21 cellular contexts compared by ENCODE assay signal in genomic region chr1:160414836-160415235, GRCh38. TPM values are rescaled to one million over a fixed set of nuclear protein-coding genes. Genes with fewer than 3 reads are reported as not detected.
DNase-seq lines count a peak whose midpoint lies in the region; ATAC-seq, FAIRE-seq and TF ChIP-seq lines count a peak whose summit lies in the region.
"Had no signal": no experiment of that assay in that cellular context is flagged by ENCODE, and none has a peak within 500 bp of the region (broad histone marks: within the 10 kb centered on the region; RNA-seq: fewer than 3 reads in every experiment).

No MANE protein-coding gene starts in this region.

- H3K9me1 ChIP-seq in keratinocyte (ENCODE audit: control insufficient read depth, extremely low read depth, insufficient read depth, low read length): peaks cover 3% of the 10 kb centered on the region

- H3K4me2 ChIP-seq in mammary epithelial cell (ENCODE audit: insufficient read depth, low read depth, low read length) (peak overlapping the region; percentile 66), keratinocyte (ENCODE audit: control insufficient read depth, extremely low read depth, insufficient read depth, low read depth, low read length) (peak overlapping the region; percentile 79)
- H3K4me2 ChIP-seq: A549, KMS-11 had no signal

- in situ Hi-C loops in mammary epithelial cell (cut with MboI; ENCODE audit: low sequenced_read_pairs in 2 of 2): loop anchor here (5.0 to 25.0 kb wide), 2 partner anchors 58 to 328 kb away; partner anchors contain the start of genes IGSF8 (in 1 of the 2) and KCNJ9 (in 1 of the 2)

- CTCF ChIA-PET in mammary epithelial cell (lab: Charles Lee; ENCODE audit: low non-redundant PET): no interaction called here
- CTCF ChIA-PET in CD8-positive, alpha-beta T cell (lab: Charles Lee): no interaction called here

- H3K4me3 ChIP-seq in cardiac muscle cell (no peak overlapping the region), mammary epithelial cell (replicated peaks in 1 of 3; ENCODE audit: insufficient read depth in 1 of 3, low read depth in 2 of 3, low read length in 3 of 3) (no peak overlapping the region), keratinocyte (ENCODE audit: control insufficient read depth in 2 of 3, extremely low read depth in 1 of 3, insufficient read depth in 2 of 3, low read depth in 1 of 3, low read length in 3 of 3) (peak overlapping the region in 1 of 3 experiments; percentile 25)
- H3K4me3 ChIP-seq in CD8-positive, alpha-beta T cell (ENCODE audit: low read depth, low read length): no peak overlapping the region
- H3K4me3 ChIP-seq: A549, Peyer's patch, SK-N-MC had no signal

- no TSS peak for BruUV-seq in mammary epithelial cell (replicated peaks; lab: Mats Ljungman, UMichigan)

- H3K27ac ChIP-seq in cardiac muscle cell (peak overlapping the region; percentile 51), mammary epithelial cell (ENCODE audit: insufficient read depth, low read depth, low read length) (peak overlapping the region; percentile 7), keratinocyte (ENCODE audit: control insufficient read depth, insufficient read depth, low read length) (peak overlapping the region; percentile 13)
- no peak overlapping the region for H3K27ac ChIP-seq in CD8-positive, alpha-beta T cell (ENCODE audit: low read depth, low read length)
- H3K27ac ChIP-seq: A549, KMS-11, Peyer's patch, SK-N-MC had no signal

- TF ChIP-seq CTCF in cardiac muscle cell (IDR thresholded peaks at IDR 0.05; ENCODE audit: low read depth, low read length) (no peak), mammary epithelial cell (conservative IDR thresholded peaks at IDR 0.05 in 1 of 2, IDR thresholded peaks at IDR 0.05 in 1 of 2; ENCODE audit: extremely low read depth in 1 of 2, insufficient read depth in 1 of 2, low read depth in 1 of 2, low read length in 2 of 2) (no peak), keratinocyte (optimal IDR thresholded peaks at IDR 0.05 in 1 of 3, IDR thresholded peaks at IDR 0.05 in 1 of 3, conservative IDR thresholded peaks at IDR 0.05 in 1 of 3; ENCODE audit: extremely low read depth in 1 of 3, insufficient read depth in 2 of 3, low read length in 3 of 3) (no peak)
- TF ChIP-seq CTCF in CD8-positive, alpha-beta T cell (IDR thresholded peaks at IDR 0.05): no peak

- H4K20me1 ChIP-seq in mammary epithelial cell (ENCODE audit: insufficient read depth, low read length) (no peaks in the 10 kb centered on the region), keratinocyte (ENCODE audit: control insufficient read depth, extremely low read depth, insufficient read depth, low read length) (no peaks in the 10 kb centered on the region)

- H3K27me3 ChIP-seq in cardiac muscle cell (no peaks in the 10 kb centered on the region), mammary epithelial cell (ENCODE audit: insufficient read depth, low read length) (no peaks in the 10 kb centered on the region), keratinocyte (ENCODE audit: control insufficient read depth, extremely low read depth, insufficient read depth, low read length) (no peaks in the 10 kb centered on the region)
- no peaks in the 10 kb centered on the region for H3K27me3 ChIP-seq in CD8-positive, alpha-beta T cell (ENCODE audit: insufficient read depth, low read length)
- H3K27me3 ChIP-seq: Peyer's patch had no signal

- POLR2A ChIA-PET in CD8-positive, alpha-beta T cell (lab: Charles Lee): no interaction called here

- no peak overlapping the region for H3K27ac Mint-ChIP-seq in CD8-positive, alpha-beta T cell
- H3K27ac Mint-ChIP-seq: CD4-positive, alpha-beta T cell; HFFc6 had no signal

- intact Hi-C loops in Right ventricle myocardium superior (cut with DNase I) (no loop called here), mammary epithelial cell (cut with micrococcal nuclease) (loop anchor here (1.0 to 5.0 kb wide), 2 partner anchors 61 to 328 kb away; no protein-coding TSS in a partner anchor)
- intact Hi-C loops in CD8-positive, alpha-beta T cell (cut with DNase I, micrococcal nuclease): no loop called here

- DNase-seq in cardiac muscle cell (ENCODE audit: low read depth in 1 of 2, low spot score in 1 of 2): no peak
- DNase-seq in Right ventricle myocardium superior: no peak
- DNase-seq in mammary epithelial cell: peak; percentile 62
- DNase-seq in keratinocyte (ENCODE audit: low read depth, low spot score): peak; percentile 55
- DNase-seq in NCI-H510A (lab: John Stamatoyannopoulos, UW): no peak
- DNase-seq in anterior cingulate cortex (lab: John Stamatoyannopoulos, UW): no peak
- DNase-seq in CD8-positive, alpha-beta T cell: no peak
- DNase-seq: CD4-positive, alpha-beta T cell; EL; HFFc6; NCI-H1417; NCI-H187; NCI-H2171; Peyer's patch; SHP77 had no signal

- no peaks in the 10 kb centered on the region for H3K4me1 Mint-ChIP-seq in CD8-positive, alpha-beta T cell (ENCODE audit: low read depth)

- 0% methylated on average over 1 of the region's 1 CpG for WGBS in mammary epithelial cell (ENCODE audit: low coverage, missing lambda C conversion rate)

- no peak overlapping the region for H3K9ac ChIP-seq in mammary epithelial cell (ENCODE audit: insufficient read depth, low read length)
- H3K9ac ChIP-seq in keratinocyte (ENCODE audit: control insufficient read depth, extremely low read depth, insufficient read depth, low read length): peak overlapping the region; percentile 36
- H3K9ac ChIP-seq: KMS-11 had no signal

- no peaks in the 10 kb centered on the region for H3K9me3 Mint-ChIP-seq in CD8-positive, alpha-beta T cell
- H3K9me3 Mint-ChIP-seq: CD4-positive, alpha-beta T cell; HFFc6 had no signal

- H3K4me3 Mint-ChIP-seq in CD8-positive, alpha-beta T cell: no peak overlapping the region
- H3K4me3 Mint-ChIP-seq: CD4-positive, alpha-beta T cell; HFFc6 had no signal

- peak; percentile 92 for FAIRE-seq in keratinocyte (lab: Jason Lieb, UNC)
- FAIRE-seq: A549, GM12892, H54 had no signal

- dilution Hi-C loops in mammary epithelial cell (cut with HindIII; ENCODE audit: low sequenced_read_pairs): no loop called here
- dilution Hi-C loops in keratinocyte (cut with MboI; ENCODE audit: extremely low pct_ligation_motif_present, low sequenced_read_pairs): no loop called here

- peaks cover 40% of the 10 kb centered on the region for H3K4me1 ChIP-seq in cardiac muscle cell (ENCODE audit: low read depth)
- peaks cover 15% of the 10 kb centered on the region for H3K4me1 ChIP-seq in mammary epithelial cell (ENCODE audit: insufficient read depth, low read length)
- H3K4me1 ChIP-seq in keratinocyte (ENCODE audit: control insufficient read depth, extremely low read depth, insufficient read depth, low read length): peaks cover 14% of the 10 kb centered on the region
- no peaks in the 10 kb centered on the region for H3K4me1 ChIP-seq in CD8-positive, alpha-beta T cell (ENCODE audit: insufficient read depth, low read length)
- H3K4me1 ChIP-seq: A549, Peyer's patch had no signal

- H3K36me3 ChIP-seq in cardiac muscle cell: no peaks in the 10 kb centered on the region
- no peaks in the 10 kb centered on the region for H3K36me3 ChIP-seq in mammary epithelial cell (ENCODE audit: insufficient read depth, low read length)
- H3K36me3 ChIP-seq in keratinocyte (ENCODE audit: control insufficient read depth in 2 of 2, extremely low read depth in 1 of 2, insufficient read depth in 2 of 2, low read length in 2 of 2): peaks cover 0 to 7% of the 10 kb centered on the region in 2 experiments
- H3K36me3 ChIP-seq in CD8-positive, alpha-beta T cell (ENCODE audit: insufficient read depth, low read length): no peaks in the 10 kb centered on the region
- H3K36me3 ChIP-seq: Peyer's patch had no signal

- H3K79me2 ChIP-seq in mammary epithelial cell (ENCODE audit: insufficient read depth, low read length) (no peaks in the 10 kb centered on the region), keratinocyte (ENCODE audit: control insufficient read depth, insufficient read depth, low read length) (no peaks in the 10 kb centered on the region)

- H3K27me3 Mint-ChIP-seq in CD8-positive, alpha-beta T cell (ENCODE audit: low read depth): no peaks in the 10 kb centered on the region
- H3K27me3 Mint-ChIP-seq: CD4-positive, alpha-beta T cell had no signal

- H2AFZ ChIP-seq in mammary epithelial cell (ENCODE audit: low read depth, low read length): peak overlapping the region; percentile 43
- peak overlapping the region; percentile 32 for H2AFZ ChIP-seq in keratinocyte (ENCODE audit: control insufficient read depth, low read length)

- ATAC-seq in Right ventricle myocardium superior (ENCODE audit: poor library complexity) (no peak), GM19397 (IDR thresholded peaks at IDR 0.05; ENCODE audit: unreplicated experiment) (no peak)
- ATAC-seq in CD8-positive, alpha-beta T cell: no peak
- ATAC-seq: A549 had no signal

- H3K9me3 ChIP-seq in cardiac muscle cell (ENCODE audit: low read depth) (no peaks in the 10 kb centered on the region), mammary epithelial cell (replicated peaks; ENCODE audit: insufficient read depth, low read length) (no peaks in the 10 kb centered on the region), keratinocyte (ENCODE audit: control insufficient read depth, low read depth, low read length) (no peaks in the 10 kb centered on the region)
- H3K9me3 ChIP-seq in CD8-positive, alpha-beta T cell (ENCODE audit: low read length): no peaks in the 10 kb centered on the region
- H3K9me3 ChIP-seq: A549, Peyer's patch had no signal

- H3K36me3 Mint-ChIP-seq in CD8-positive, alpha-beta T cell: no peaks in the 10 kb centered on the region

RNA-seq across cellular contexts. Expression of gene VANGL2, which starts 14.5 kb away (rescaled TPM):
- total RNA-seq in cardiac muscle cell: 14.1 and 24.6 TPM in 2 replicates
- polyA plus RNA-seq in cardiac muscle cell: 15.2 and 22.0 TPM in 2 replicates
- 1.9 TPM for total RNA-seq in Right ventricle myocardium superior
- total RNA-seq in mammary epithelial cell: 10 to 100 TPM in 1 of 2 donors, 1 to 10 TPM in 1; 8.7 to 10.3 TPM
- 7.4 TPM for polyA plus RNA-seq in mammary epithelial cell
- 6.4 TPM for polyA minus RNA-seq in mammary epithelial cell
- 10.9 to 17.6 TPM (median 11.4 TPM) in 3 replicates for polyA plus RNA-seq in keratinocyte
- polyA plus RNA-seq in keratinocyte (2011; ENCODE audit: low read depth): 2.7 TPM
- polyA plus RNA-seq in keratinocyte (2011; cell fraction: cytosol; rRNA removed): 8.4 and 8.7 TPM in 2 replicates
- 32.2 and 38.0 TPM in 2 replicates for polyA plus RNA-seq in keratinocyte (2011; cell fraction: nucleus; rRNA removed)
- 6.7 and 11.3 TPM in 2 replicates for polyA plus RNA-seq in keratinocyte (2012; ENCODE audit: low replicate concordance)
- polyA minus RNA-seq in keratinocyte: 11.8 to 19.0 TPM (median 16.6 TPM) in 3 replicates
- 7.1 TPM for polyA minus RNA-seq in keratinocyte (2011; cell fraction: cytosol; rRNA and poly(A)+ RNA removed)
- 9.5 and 14.1 TPM in 2 replicates for polyA minus RNA-seq in keratinocyte (2011; cell fraction: nucleus; rRNA and poly(A)+ RNA removed)
- total RNA-seq in CD8-positive, alpha-beta T cell: not detected
- total RNA-seq: CD4-positive, alpha-beta T cell; HFFc6 had no signal

RNA-seq across cellular contexts. Expression of gene NHLH1, which starts 48.0 kb away (rescaled TPM):
- 0.11 and 0.12 TPM in 2 replicates for total RNA-seq in cardiac muscle cell
- polyA plus RNA-seq in cardiac muscle cell: 1.6 TPM in 1 of 2 replicates, not detected in the other
- total RNA-seq in Right ventricle myocardium superior: not detected
- total RNA-seq in mammary epithelial cell: not detected
- polyA plus RNA-seq in mammary epithelial cell: 0.10 TPM
- 1.2 TPM for polyA minus RNA-seq in mammary epithelial cell
- 0.10 to 0.17 TPM (median 0.13 TPM) in 3 replicates for polyA plus RNA-seq in keratinocyte
- polyA plus RNA-seq in keratinocyte (2011; ENCODE audit: low read depth): not detected
- 0.03 and 0.11 TPM in 2 replicates for polyA plus RNA-seq in keratinocyte (2011; cell fraction: cytosol; rRNA removed)
- 0.53 and 0.62 TPM in 2 replicates for polyA plus RNA-seq in keratinocyte (2011; cell fraction: nucleus; rRNA removed)
- 0.03 and 0.27 TPM in 2 replicates for polyA plus RNA-seq in keratinocyte (2012; ENCODE audit: low replicate concordance)
- polyA minus RNA-seq in keratinocyte: 0.07 to 0.22 TPM (median 0.16 TPM) in 3 replicates
- polyA minus RNA-seq in keratinocyte (2011; cell fraction: cytosol; rRNA and poly(A)+ RNA removed): not detected
- polyA minus RNA-seq in keratinocyte (2011; cell fraction: nucleus; rRNA and poly(A)+ RNA removed): 0.23 TPM in 1 of 2 replicates, not detected in the other
- total RNA-seq in CD8-positive, alpha-beta T cell: under 1 TPM in 1 of 2 experiments, not detected in 1; 0.24 TPM

Comparison
In these comparisons a context has a peak if more than half of its experiments do, and no peak if none do; other contexts are left out.
1. DNase-seq: peak in mammary epithelial cell (single experiment) and keratinocyte (single experiment); none in cardiac muscle cell (0 of 2), Right ventricle myocardium superior (single experiment), NCI-H510A (single experiment), anterior cingulate cortex (0 of 58) and CD8-positive, alpha-beta T cell (0 of 7).